Comparison of ENCODE assay signal across 10 cellular contexts in the genomic region with DNA sequence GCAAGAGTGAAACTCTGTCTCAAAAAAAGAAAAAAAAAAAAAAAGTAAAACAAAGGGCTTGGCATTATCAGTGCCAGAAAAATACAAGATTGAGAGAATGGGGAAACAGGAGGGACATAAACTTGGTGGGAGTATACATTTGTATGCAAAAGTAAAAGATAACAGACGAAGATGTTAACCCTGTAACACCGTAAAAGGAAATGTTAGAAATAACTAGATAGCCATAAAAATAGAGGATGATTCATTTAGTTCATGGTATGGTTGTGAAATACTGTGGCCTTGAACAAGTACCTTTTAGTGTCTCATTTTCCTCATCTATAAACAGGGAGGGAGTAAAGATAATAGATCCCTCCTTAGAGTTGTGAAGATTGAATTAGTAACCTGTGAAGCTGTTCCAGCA. TPM values are rescaled to one million over a fixed set of nuclear protein-coding genes. Genes with fewer than 3 reads are reported as not detected.
DNase-seq lines count a peak whose midpoint lies in the region; ATAC-seq and TF ChIP-seq lines count a peak whose summit lies in the region.
"Had no signal": no experiment of that assay in that cellular context is flagged by ENCODE, and none has a peak within 500 bp of the region (broad histone marks: within the 10 kb centered on the region; RNA-seq: fewer than 3 reads in every experiment).

No MANE protein-coding gene starts in this region.

- H2AFZ ChIP-seq in OCI-LY3 (ENCODE audit: low read depth, low read length): no peak overlapping the region
- H2AFZ ChIP-seq: parathyroid adenoma had no signal

- TF ChIP-seq POLR2A in transverse colon (IDR thresholded peaks at IDR 0.05) (no peak), lower leg skin (IDR thresholded peaks at IDR 0.05) (no peak)

- TF ChIP-seq EP300 in transverse colon (IDR thresholded peaks at IDR 0.05; ENCODE audit: low read depth): no peak

- ATAC-seq in esophagus mucosa (peak; percentile 14), GM18517 (IDR thresholded peaks at IDR 0.05; ENCODE audit: unreplicated experiment) (no peak)

- H3K9me3 ChIP-seq in OCI-LY3 (ENCODE audit: insufficient read depth, low read length) (no peaks in the 10 kb centered on the region), transverse colon (no peaks in the 10 kb centered on the region)

- H3K79me2 ChIP-seq in OCI-LY3 (ENCODE audit: low read length): peaks cover 100% of the 10 kb centered on the region

- in situ Hi-C loops in transverse colon (cut with MboI; ENCODE audit: low pct_ligation_motif_present in 1 of 4, low pct_unique_long_range_greater_than_20kb in 1 of 4, low sequenced_read_pairs in 3 of 4): no loop called here

- H4K20me1 ChIP-seq in OCI-LY3 (ENCODE audit: insufficient read depth, low read length): peaks cover 4% of the 10 kb centered on the region; the same call in 1 of the 2 replicates

- peaks cover 48% of the 10 kb centered on the region for H3K4me1 ChIP-seq in OCI-LY3 (ENCODE audit: low read length)
- H3K4me1 ChIP-seq in transverse colon: peaks cover 6 to 86% (median 41%) of the 10 kb centered on the region in 4 donors
- H3K4me1 ChIP-seq: parathyroid adenoma had no signal

- H3K36me3 ChIP-seq in OCI-LY3 (replicated peaks; ENCODE audit: low read depth, low read length) (peaks cover 35% of the 10 kb centered on the region), transverse colon (no peaks in the 10 kb centered on the region)

- peak overlapping the region; percentile 24 for H3K4me2 ChIP-seq in OCI-LY3 (ENCODE audit: low read length)

- H3K27ac ChIP-seq in OCI-LY3 (ENCODE audit: low read length) (peak overlapping the region; percentile 68), transverse colon (peak overlapping the region; percentile 42 to 68 (median 64))
- H3K27ac ChIP-seq: parathyroid adenoma had no signal

- H3K9me3 Mint-ChIP-seq in activated naive CD4-positive, alpha-beta T cell treated with anti-CD3 and anti-CD28 coated beads, Interleukin-2, amount 10 ng/mL, durations not matched to agents 7 days and 5 days: no peaks in the 10 kb centered on the region

- H3K27me3 ChIP-seq in OCI-LY3 (ENCODE audit: low read depth, low read length) (no peaks in the 10 kb centered on the region), transverse colon (no peaks in the 10 kb centered on the region)

- intact Hi-C loops in transverse colon (cut with DNase I; ENCODE audit: low total_unique reads): no loop called here
- intact Hi-C loops in lower leg skin (cut with DNase I; ENCODE audit: low total_unique reads): no loop called here

- CTCF ChIA-PET in activated naive CD4-positive, alpha-beta T cell treated with anti-CD3 and anti-CD28 coated beads, Interleukin-2, amount 10 ng/mL, durations not matched to agents 7 days and 5 days (lab: Charles Lee): no interaction called here

- H3K4me3 Mint-ChIP-seq in activated naive CD4-positive, alpha-beta T cell treated with anti-CD3 and anti-CD28 coated beads, Interleukin-2, amount 10 ng/mL, durations not matched to agents 7 days and 5 days: no peak overlapping the region

- H3K9ac ChIP-seq in OCI-LY3 (ENCODE audit: low read length): peak overlapping the region; percentile 42; the same call in 1 of the 2 replicates
- H3K9ac ChIP-seq: parathyroid adenoma had no signal

- peak overlapping the region; percentile 47 for H3K27ac Mint-ChIP-seq in activated naive CD4-positive, alpha-beta T cell treated with anti-CD3 and anti-CD28 coated beads, Interleukin-2, amount 10 ng/mL, durations not matched to agents 7 days and 5 days

- no peak for DNase-seq in activated naive CD4-positive, alpha-beta T cell treated with anti-CD3 and anti-CD28 coated beads, Interleukin-2, amount 10 ng/mL, durations not matched to agents 7 days and 5 days
- DNase-seq in activated naive CD4-positive, alpha-beta T cell treated with anti-CD3 and anti-CD28 coated beads, Interleukin-2, amount 50 U/mL, for 16 hours: no peak
- DNase-seq in transverse colon (no peak), putamen (ENCODE audit: low spot score) (no peak), lower leg skin (ENCODE audit: low spot score in 2 of 2) (no peak)
- DNase-seq: DMS 273 treated with DMSO at 0.1 percent for 48 hours had no signal

- TF ChIP-seq CTCF in OCI-LY3 (IDR thresholded peaks at IDR 0.05; ENCODE audit: low read depth, low read length) (no peak), transverse colon (IDR thresholded peaks at IDR 0.05) (no peak), lower leg skin (IDR thresholded peaks at IDR 0.05) (no peak)

- H3K4me3 ChIP-seq in OCI-LY3 (ENCODE audit: low read length) (no peak overlapping the region), transverse colon (no peak overlapping the region), lower leg skin (ENCODE audit: low read depth, poor library complexity, severe bottlenecking) (no peak overlapping the region)

- WGBS in transverse colon (ENCODE audit: low coverage in 1 of 2), 2 donors: 21 to 31% methylated on average over 2 of the region's 2 CpGs
- 75 to 81% methylated on average over 2 of the region's 2 CpGs for WGBS in lower leg skin, 2 donors

- H3K27me3 Mint-ChIP-seq in activated naive CD4-positive, alpha-beta T cell treated with anti-CD3 and anti-CD28 coated beads, Interleukin-2, amount 10 ng/mL, durations not matched to agents 7 days and 5 days: no peaks in the 10 kb centered on the region

- peaks cover 42% of the 10 kb centered on the region for H3K36me3 Mint-ChIP-seq in activated naive CD4-positive, alpha-beta T cell treated with anti-CD3 and anti-CD28 coated beads, Interleukin-2, amount 10 ng/mL, durations not matched to agents 7 days and 5 days

- H3K4me1 Mint-ChIP-seq in activated naive CD4-positive, alpha-beta T cell treated with anti-CD3 and anti-CD28 coated beads, Interleukin-2, amount 10 ng/mL, durations not matched to agents 7 days and 5 days: peaks cover 38% of the 10 kb centered on the region

RNA-seq across cellular contexts. Expression of a gene that starts 33.3 kb away (rescaled TPM):
- total RNA-seq in esophagus mucosa (194 TPM), transverse colon (100 to 1,000 TPM; 128 to 185 (median 178) TPM), lower leg skin (100 to 1,000 TPM in 2 of 4 donors, 10 to 100 TPM in 2; 61.9 to 103 (median 86.1) TPM)
